2 cellular contexts compared by ENCODE assay signal in genomic region chr4:112219826-112220366, GRCh38.
TF ChIP-seq lines count a peak whose summit lies in the region.

No MANE protein-coding gene starts in this region.

TF ChIP-seq in IMR-90, 13 proteins besides CTCF, POLR2A, EP300 and RAD21:
- TF ChIP-seq NFE2L2 (IDR thresholded peaks at IDR 0.05; ENCODE audit: low read depth, low read length) (no peak), MAFK (IDR thresholded peaks at IDR 0.05; ENCODE audit: low read depth, low read length) (no peak), MAZ (IDR thresholded peaks at IDR 0.05; ENCODE audit: borderline replicate concordance, low read depth, low read length) (no peak), CHD1 (IDR thresholded peaks at IDR 0.05; ENCODE audit: low read depth, low read length) (no peak), RFX5 (IDR thresholded peaks at IDR 0.05; ENCODE audit: low read depth, low read length) (no peak), MXI1 (IDR thresholded peaks at IDR 0.05; ENCODE audit: borderline replicate concordance, low read depth, low read length) (no peak)

TF ChIP-seq in K562, 482 proteins besides CTCF, POLR2A, EP300 and RAD21:
- no peak for TF ChIP-seq THRAP3 (IDR thresholded peaks at IDR 0.05; ENCODE audit: borderline replicate concordance)
- no peak for TF ChIP-seq NR2F6 (CRISPR knock-in tag; IDR thresholded peaks at IDR 0.05)
- no peak for TF ChIP-seq TSC22D4 (tag; IDR thresholded peaks at IDR 0.05)
- 0 out of 2 replicates have a peak, but pooled peaks have one; percentile 10 for TF ChIP-seq PKNOX1 (IDR thresholded peaks at IDR 0.05)
